8 cellular contexts compared by ENCODE assay signal in genomic region chr6:139135578-139136545, GRCh38. TPM values are rescaled to one million over a fixed set of nuclear protein-coding genes. Genes with fewer than 3 reads are reported as not detected.
DNase-seq lines count a peak whose midpoint lies in the region; ATAC-seq and TF ChIP-seq lines count a peak whose summit lies in the region.

No MANE protein-coding gene starts in this region.

- peak overlapping the region; percentile 40; the same call in 1 of the 2 replicates for H3K27ac ChIP-seq in Panc1 (ENCODE audit: low read length)
- H3K27ac ChIP-seq in neuronal stem cell (replicated peaks; ENCODE audit: low read length): no peak overlapping the region

- H3K4me1 ChIP-seq in Panc1 (ENCODE audit: control insufficient read depth, insufficient read depth, low read length) (peaks cover 6% of the 10 kb centered on the region), neuronal stem cell (ENCODE audit: control insufficient read depth in 2 of 2, insufficient read depth in 1 of 2, low read depth in 1 of 2, low read length in 2 of 2) (no peaks in the 10 kb centered on the region)

- no peaks in the 10 kb centered on the region for H3K9me3 ChIP-seq in Panc1 (ENCODE audit: control insufficient read depth, insufficient read depth, low read depth, low read length)
- no peaks in the 10 kb centered on the region for H3K9me3 ChIP-seq in neuronal stem cell (replicated peaks in 1 of 2; ENCODE audit: control insufficient read depth in 2 of 2, insufficient read depth in 1 of 2, low read depth in 1 of 2, low read length in 2 of 2)

- no peak overlapping the region for H2AK5ac ChIP-seq in neuronal stem cell (ENCODE audit: low read depth, low read length)

- H3K36me3 ChIP-seq in Panc1 (ENCODE audit: control insufficient read depth, insufficient read depth, low read length) (no peaks in the 10 kb centered on the region; the same call in 1 of the 2 replicates), neuronal stem cell (replicated peaks in 1 of 2; ENCODE audit: control insufficient read depth in 2 of 2, insufficient read depth in 2 of 2, low read length in 2 of 2) (no peaks in the 10 kb centered on the region)

- BruUV-seq in Panc1 (replicated peaks; lab: Mats Ljungman, UMichigan): no TSS peak

- peak overlapping the region; percentile 73 for H3K23ac ChIP-seq in neuronal stem cell (ENCODE audit: low read depth, low read length, poor library complexity)

- peak overlapping the region; percentile 56 for H3K14ac ChIP-seq in neuronal stem cell (ENCODE audit: low read length)

- H2BK15ac ChIP-seq in neuronal stem cell (ENCODE audit: low read length): no peak overlapping the region

- no peak overlapping the region for H3K4ac ChIP-seq in neuronal stem cell (ENCODE audit: low read length)

- H3K4me3 ChIP-seq in Panc1 (ENCODE audit: low read depth in 2 of 2, low read length in 2 of 2): peak overlapping the region; percentile 74 to 76
- peak overlapping the region; percentile 77 to 99 for H3K4me3 ChIP-seq in neuronal stem cell (ENCODE audit: low read length in 2 of 2)

- peak overlapping the region; percentile 93 for H2AFZ ChIP-seq in neuronal stem cell (ENCODE audit: low read length)

- in situ Hi-C loops in Panc1 (cut with HindIII; ENCODE audit: low pct_unique_long_range_greater_than_20kb, low sequenced_read_pairs): no loop called here

- WGBS in neuronal stem cell (ENCODE audit: extremely low coverage in 2 of 2, insufficient read length in 2 of 2, insufficient replicate concordance in 1 of 2), 2 donors: no CpG with 5 or more reads among the region's 76 CpGs

- ATAC-seq in HG02981 (IDR thresholded peaks at IDR 0.05; ENCODE audit: unreplicated experiment) (peak; percentile 30), Panc1 (peak; percentile 68)

- no peak overlapping the region for H2BK5ac ChIP-seq in neuronal stem cell (ENCODE audit: low read length)

- peaks cover 2% of the 10 kb centered on the region; the same call in 1 of the 2 replicates for H3K27me3 ChIP-seq in Panc1 (ENCODE audit: control insufficient read depth, insufficient read depth, low read length)
- no peaks in the 10 kb centered on the region for H3K27me3 ChIP-seq in neuronal stem cell (ENCODE audit: control insufficient read depth in 3 of 3, insufficient read depth in 3 of 3, low read depth in 1 of 3, low read length in 3 of 3)

- H3K18ac ChIP-seq in neuronal stem cell (ENCODE audit: low read length): peak overlapping the region; percentile 94

- peak overlapping the region; percentile 86 for H3K9ac ChIP-seq in neuronal stem cell (ENCODE audit: low read depth, low read length, poor library complexity)

- CTCF ChIA-PET in Panc1 (lab: Charles Lee): no interaction called here

- peak overlapping the region; percentile 86 for H3K4me2 ChIP-seq in neuronal stem cell (ENCODE audit: insufficient read depth, low read length, poor library complexity, severe bottlenecking)

- no peak overlapping the region for H4K91ac ChIP-seq in neuronal stem cell (ENCODE audit: low read depth, low read length, poor library complexity)

- H4K8ac ChIP-seq in neuronal stem cell (ENCODE audit: low read depth, low read length): no peak overlapping the region

- H3K79me1 ChIP-seq in neuronal stem cell (ENCODE audit: low read depth, low read length): no peaks in the 10 kb centered on the region

- no peak overlapping the region for H2BK12ac ChIP-seq in neuronal stem cell (ENCODE audit: low read length)

- peak; percentile 27; the same call in 1 of the 2 replicates for TF ChIP-seq CTCF in Panc1 (IDR thresholded peaks at IDR 0.05)

- POLR2A ChIA-PET in Panc1 (lab: Charles Lee): no interaction called here

- H2BK120ac ChIP-seq in neuronal stem cell (ENCODE audit: low read depth, low read length): peak overlapping the region; percentile 72

- intact Hi-C loops in Panc1 (cut with micrococcal nuclease; ENCODE audit: unreplicated experiment): no loop called here

- DNase-seq in NCI-H82 (lab: John Stamatoyannopoulos, UW): peak; percentile 20
- no peak for DNase-seq in NCI-H82 treated with DMSO at 0.1 percent for 48 hours (lab: John Stamatoyannopoulos, UW; ENCODE audit: unreplicated experiment)
- no peak for DNase-seq in Panc1 (ENCODE audit: low read depth, low spot score)
- DNase-seq in activated naive CD4-positive, alpha-beta T cell (lab: John Stamatoyannopoulos, UW): peak; percentile 10 to 55 (median 39)
- DNase-seq in globus pallidus (ENCODE audit: low spot score): peak; percentile 43
- DNase-seq in neuronal stem cell (ENCODE audit: low spot score): no peak
- DNase-seq in SW 1271 (lab: John Stamatoyannopoulos, UW): no peak

RNA-seq across cellular contexts. Expression of gene HECA, which starts 1.0 kb away (rescaled TPM):
- 3.9 TPM for total RNA-seq in Panc1 (2021; ENCODE audit: unreplicated experiment)
- polyA plus RNA-seq in Panc1 (2012; ENCODE audit: insufficient read length): 1.5 TPM
- polyA plus RNA-seq in neuronal stem cell (2013, experiment 1 of 2): 7.9 TPM
- 8.0 TPM for polyA plus RNA-seq in neuronal stem cell (2013, experiment 2 of 2)

Comparison
In these comparisons a context has a peak if more than half of its experiments do, and no peak if none do; other contexts are left out.
1. DNase-seq: peak in NCI-H82 (single experiment), activated naive CD4-positive, alpha-beta T cell (4 of 4) and globus pallidus (single experiment); none in NCI-H82 treated with DMSO at 0.1 percent for 48 hours (single experiment), Panc1 (single experiment), neuronal stem cell (single experiment) and SW 1271 (0 of 2).